1 cellular context compared by ENCODE assay signal in the genomic region with DNA sequence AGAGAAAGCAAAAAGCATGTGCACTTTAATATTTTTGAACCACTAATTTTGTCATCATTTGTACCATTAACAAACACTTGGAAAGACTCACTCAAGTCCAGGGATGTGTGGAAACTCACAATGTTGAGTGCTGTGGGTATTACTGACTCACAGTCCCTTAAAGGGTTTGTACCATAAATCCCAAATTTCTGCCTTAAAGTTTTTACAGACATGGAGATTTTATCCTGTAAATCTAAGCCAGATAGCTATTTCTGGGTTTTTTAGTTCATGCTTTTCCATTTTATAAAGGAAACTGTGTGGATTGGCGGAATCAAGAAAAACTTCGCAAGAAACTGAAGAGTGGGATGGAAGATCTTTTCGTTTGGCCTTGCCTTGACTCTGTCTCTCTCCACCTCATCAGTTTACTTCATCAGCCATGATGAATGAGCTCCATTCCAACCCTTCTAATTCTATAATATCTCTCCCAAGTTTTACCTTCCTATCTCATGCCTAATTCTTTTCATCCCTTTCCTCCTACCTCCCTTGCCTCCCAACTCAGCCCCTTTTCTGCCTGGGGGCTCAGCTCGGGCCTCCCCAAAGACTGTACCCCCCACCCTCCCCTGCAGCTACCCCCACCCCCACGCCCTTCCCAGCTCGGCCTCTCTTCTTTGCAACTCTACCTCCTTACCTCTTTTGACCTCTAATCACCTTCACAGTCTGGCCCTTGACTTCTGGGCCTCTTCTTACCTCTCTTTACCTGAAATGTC.
TF ChIP-seq lines count a peak whose summit lies in the region.

No MANE protein-coding gene starts in this region.

TF ChIP-seq in K562, 482 proteins besides CTCF, POLR2A, EP300 and RAD21 (continued from another document):
- TF ChIP-seq ILF3 (IDR thresholded peaks at IDR 0.05; ENCODE audit: borderline replicate concordance) = 0 out of 2 replicates have a peak, but pooled peaks have one; percentile 47
- TF ChIP-seq KDM1A (IDR thresholded peaks at IDR 0.05) = 0 out of 4 replicates have a peak, but pooled peaks of 1 of the 2 experiments have one; percentile 32
- TF ChIP-seq PBX2 (CRISPR knock-in tag; IDR thresholded peaks at IDR 0.05; ENCODE audit: low read depth) = no peak
- peak; percentile 42; the same call in 1 of the 2 replicates for TF ChIP-seq PBX2 (tag; conservative IDR thresholded peaks at IDR 0.05; ENCODE audit: low read depth)
- no peak for TF ChIP-seq STAG1 (CRISPR knock-in tag; IDR thresholded peaks at IDR 0.05; ENCODE audit: borderline replicate concordance)
- TF ChIP-seq ZNF175 (CRISPR knock-in tag; IDR thresholded peaks at IDR 0.05; ENCODE audit: low read depth) = peak; percentile 5; the same call in 1 of the 2 replicates
- TF ChIP-seq MEIS2 (IDR thresholded peaks at IDR 0.05; ENCODE audit: partially characterized antibody) = peak; percentile 53
- TF ChIP-seq, protein P1, sequence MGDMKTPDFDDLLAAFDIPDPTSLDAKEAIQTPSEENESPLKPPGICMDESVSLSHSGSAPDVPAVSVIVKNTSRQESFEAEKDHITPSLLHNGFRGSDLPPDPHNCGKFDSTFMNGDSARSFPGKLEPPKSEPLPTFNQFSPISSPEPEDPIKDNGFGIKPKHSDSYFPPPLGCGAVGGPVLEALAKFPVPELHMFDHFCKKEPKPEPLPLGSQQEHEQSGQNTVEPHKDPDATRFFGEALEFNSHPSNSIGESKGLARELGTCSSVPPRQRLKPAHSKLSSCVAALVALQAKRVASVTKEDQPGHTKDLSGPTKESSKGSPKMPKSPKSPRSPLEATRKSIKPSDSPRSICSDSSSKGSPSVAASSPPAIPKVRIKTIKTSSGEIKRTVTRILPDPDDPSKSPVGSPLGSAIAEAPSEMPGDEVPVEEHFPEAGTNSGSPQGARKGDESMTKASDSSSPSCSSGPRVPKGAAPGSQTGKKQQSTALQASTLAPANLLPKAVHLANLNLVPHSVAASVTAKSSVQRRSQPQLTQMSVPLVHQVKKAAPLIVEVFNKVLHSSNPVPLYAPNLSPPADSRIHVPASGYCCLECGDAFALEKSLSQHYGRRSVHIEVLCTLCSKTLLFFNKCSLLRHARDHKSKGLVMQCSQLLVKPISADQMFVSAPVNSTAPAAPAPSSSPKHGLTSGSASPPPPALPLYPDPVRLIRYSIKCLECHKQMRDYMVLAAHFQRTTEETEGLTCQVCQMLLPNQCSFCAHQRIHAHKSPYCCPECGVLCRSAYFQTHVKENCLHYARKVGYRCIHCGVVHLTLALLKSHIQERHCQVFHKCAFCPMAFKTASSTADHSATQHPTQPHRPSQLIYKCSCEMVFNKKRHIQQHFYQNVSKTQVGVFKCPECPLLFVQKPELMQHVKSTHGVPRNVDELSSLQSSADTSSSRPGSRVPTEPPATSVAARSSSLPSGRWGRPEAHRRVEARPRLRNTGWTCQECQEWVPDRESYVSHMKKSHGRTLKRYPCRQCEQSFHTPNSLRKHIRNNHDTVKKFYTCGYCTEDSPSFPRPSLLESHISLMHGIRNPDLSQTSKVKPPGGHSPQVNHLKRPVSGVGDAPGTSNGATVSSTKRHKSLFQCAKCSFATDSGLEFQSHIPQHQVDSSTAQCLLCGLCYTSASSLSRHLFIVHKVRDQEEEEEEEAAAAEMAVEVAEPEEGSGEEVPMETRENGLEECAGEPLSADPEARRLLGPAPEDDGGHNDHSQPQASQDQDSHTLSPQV (IDR thresholded peaks at IDR 0.05) = peak; percentile 60; the same call in 1 of the 2 replicates
- no peak for TF ChIP-seq CREM (IDR thresholded peaks at IDR 0.05; ENCODE audit: low read depth)
- TF ChIP-seq NR2C2 (CRISPR knock-in tag; IDR thresholded peaks at IDR 0.05) = no peak
- 0 out of 2 replicates have a peak, but pooled peaks have one; percentile 35 for TF ChIP-seq NR2C2 (tag; IDR thresholded peaks at IDR 0.05)
- TF ChIP-seq KAT7 (CRISPR knock-in tag; IDR thresholded peaks at IDR 0.05; ENCODE audit: borderline replicate concordance) = 0 out of 2 replicates have a peak, but pooled peaks have one; percentile 9
- TF ChIP-seq YY1 (IDR thresholded peaks at IDR 0.05; ENCODE audit: borderline replicate concordance in 1 of 3, control insufficient read depth in 1 of 3, extremely low read depth in 1 of 3, insufficient read depth in 3 of 3, insufficient read length in 1 of 3, insufficient replicate concordance in 2 of 3, low read depth in 1 of 3, low read length in 2 of 3) = peak in 1 of 3 experiments; percentile 48
- TF ChIP-seq, protein P2, sequence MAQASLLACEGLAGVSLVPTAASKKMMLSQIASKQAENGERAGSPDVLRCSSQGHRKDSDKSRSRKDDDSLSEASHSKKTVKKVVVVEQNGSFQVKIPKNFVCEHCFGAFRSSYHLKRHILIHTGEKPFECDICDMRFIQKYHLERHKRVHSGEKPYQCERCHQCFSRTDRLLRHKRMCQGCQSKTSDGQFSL (CRISPR knock-in tag; IDR thresholded peaks at IDR 0.05) = no peak
- TF ChIP-seq, protein P2 (tag; IDR thresholded peaks at IDR 0.05) = 0 out of 4 replicates have a peak, but pooled peaks have one; percentile 44 to 57
- 0 out of 2 replicates have a peak, but pooled peaks have one; percentile 37 for TF ChIP-seq GABPB1 (CRISPR knock-in tag; IDR thresholded peaks at IDR 0.05)
- 0 out of 2 replicates have a peak, but pooled peaks have one; percentile 2 for TF ChIP-seq FOXP1 (CRISPR knock-in tag; IDR thresholded peaks at IDR 0.05)
- TF ChIP-seq E2F1 (CRISPR knock-in tag; IDR thresholded peaks at IDR 0.05) = 0 out of 2 replicates have a peak, but pooled peaks have one; percentile 15
- TF ChIP-seq EHMT2 (IDR thresholded peaks at IDR 0.05) = 0 out of 2 replicates have a peak, but pooled peaks have one; percentile 7
- no peak for TF ChIP-seq PURB (CRISPR knock-in tag; IDR thresholded peaks at IDR 0.05; ENCODE audit: low read depth)
- TF ChIP-seq CHD1 (IDR thresholded peaks at IDR 0.05; ENCODE audit: low read length) = peak; percentile 3
- TF ChIP-seq MTA2 (IDR thresholded peaks at IDR 0.05; ENCODE audit: low read depth) = peak; percentile 37; the same call in 1 of the 2 replicates
- TF ChIP-seq, protein P3, sequence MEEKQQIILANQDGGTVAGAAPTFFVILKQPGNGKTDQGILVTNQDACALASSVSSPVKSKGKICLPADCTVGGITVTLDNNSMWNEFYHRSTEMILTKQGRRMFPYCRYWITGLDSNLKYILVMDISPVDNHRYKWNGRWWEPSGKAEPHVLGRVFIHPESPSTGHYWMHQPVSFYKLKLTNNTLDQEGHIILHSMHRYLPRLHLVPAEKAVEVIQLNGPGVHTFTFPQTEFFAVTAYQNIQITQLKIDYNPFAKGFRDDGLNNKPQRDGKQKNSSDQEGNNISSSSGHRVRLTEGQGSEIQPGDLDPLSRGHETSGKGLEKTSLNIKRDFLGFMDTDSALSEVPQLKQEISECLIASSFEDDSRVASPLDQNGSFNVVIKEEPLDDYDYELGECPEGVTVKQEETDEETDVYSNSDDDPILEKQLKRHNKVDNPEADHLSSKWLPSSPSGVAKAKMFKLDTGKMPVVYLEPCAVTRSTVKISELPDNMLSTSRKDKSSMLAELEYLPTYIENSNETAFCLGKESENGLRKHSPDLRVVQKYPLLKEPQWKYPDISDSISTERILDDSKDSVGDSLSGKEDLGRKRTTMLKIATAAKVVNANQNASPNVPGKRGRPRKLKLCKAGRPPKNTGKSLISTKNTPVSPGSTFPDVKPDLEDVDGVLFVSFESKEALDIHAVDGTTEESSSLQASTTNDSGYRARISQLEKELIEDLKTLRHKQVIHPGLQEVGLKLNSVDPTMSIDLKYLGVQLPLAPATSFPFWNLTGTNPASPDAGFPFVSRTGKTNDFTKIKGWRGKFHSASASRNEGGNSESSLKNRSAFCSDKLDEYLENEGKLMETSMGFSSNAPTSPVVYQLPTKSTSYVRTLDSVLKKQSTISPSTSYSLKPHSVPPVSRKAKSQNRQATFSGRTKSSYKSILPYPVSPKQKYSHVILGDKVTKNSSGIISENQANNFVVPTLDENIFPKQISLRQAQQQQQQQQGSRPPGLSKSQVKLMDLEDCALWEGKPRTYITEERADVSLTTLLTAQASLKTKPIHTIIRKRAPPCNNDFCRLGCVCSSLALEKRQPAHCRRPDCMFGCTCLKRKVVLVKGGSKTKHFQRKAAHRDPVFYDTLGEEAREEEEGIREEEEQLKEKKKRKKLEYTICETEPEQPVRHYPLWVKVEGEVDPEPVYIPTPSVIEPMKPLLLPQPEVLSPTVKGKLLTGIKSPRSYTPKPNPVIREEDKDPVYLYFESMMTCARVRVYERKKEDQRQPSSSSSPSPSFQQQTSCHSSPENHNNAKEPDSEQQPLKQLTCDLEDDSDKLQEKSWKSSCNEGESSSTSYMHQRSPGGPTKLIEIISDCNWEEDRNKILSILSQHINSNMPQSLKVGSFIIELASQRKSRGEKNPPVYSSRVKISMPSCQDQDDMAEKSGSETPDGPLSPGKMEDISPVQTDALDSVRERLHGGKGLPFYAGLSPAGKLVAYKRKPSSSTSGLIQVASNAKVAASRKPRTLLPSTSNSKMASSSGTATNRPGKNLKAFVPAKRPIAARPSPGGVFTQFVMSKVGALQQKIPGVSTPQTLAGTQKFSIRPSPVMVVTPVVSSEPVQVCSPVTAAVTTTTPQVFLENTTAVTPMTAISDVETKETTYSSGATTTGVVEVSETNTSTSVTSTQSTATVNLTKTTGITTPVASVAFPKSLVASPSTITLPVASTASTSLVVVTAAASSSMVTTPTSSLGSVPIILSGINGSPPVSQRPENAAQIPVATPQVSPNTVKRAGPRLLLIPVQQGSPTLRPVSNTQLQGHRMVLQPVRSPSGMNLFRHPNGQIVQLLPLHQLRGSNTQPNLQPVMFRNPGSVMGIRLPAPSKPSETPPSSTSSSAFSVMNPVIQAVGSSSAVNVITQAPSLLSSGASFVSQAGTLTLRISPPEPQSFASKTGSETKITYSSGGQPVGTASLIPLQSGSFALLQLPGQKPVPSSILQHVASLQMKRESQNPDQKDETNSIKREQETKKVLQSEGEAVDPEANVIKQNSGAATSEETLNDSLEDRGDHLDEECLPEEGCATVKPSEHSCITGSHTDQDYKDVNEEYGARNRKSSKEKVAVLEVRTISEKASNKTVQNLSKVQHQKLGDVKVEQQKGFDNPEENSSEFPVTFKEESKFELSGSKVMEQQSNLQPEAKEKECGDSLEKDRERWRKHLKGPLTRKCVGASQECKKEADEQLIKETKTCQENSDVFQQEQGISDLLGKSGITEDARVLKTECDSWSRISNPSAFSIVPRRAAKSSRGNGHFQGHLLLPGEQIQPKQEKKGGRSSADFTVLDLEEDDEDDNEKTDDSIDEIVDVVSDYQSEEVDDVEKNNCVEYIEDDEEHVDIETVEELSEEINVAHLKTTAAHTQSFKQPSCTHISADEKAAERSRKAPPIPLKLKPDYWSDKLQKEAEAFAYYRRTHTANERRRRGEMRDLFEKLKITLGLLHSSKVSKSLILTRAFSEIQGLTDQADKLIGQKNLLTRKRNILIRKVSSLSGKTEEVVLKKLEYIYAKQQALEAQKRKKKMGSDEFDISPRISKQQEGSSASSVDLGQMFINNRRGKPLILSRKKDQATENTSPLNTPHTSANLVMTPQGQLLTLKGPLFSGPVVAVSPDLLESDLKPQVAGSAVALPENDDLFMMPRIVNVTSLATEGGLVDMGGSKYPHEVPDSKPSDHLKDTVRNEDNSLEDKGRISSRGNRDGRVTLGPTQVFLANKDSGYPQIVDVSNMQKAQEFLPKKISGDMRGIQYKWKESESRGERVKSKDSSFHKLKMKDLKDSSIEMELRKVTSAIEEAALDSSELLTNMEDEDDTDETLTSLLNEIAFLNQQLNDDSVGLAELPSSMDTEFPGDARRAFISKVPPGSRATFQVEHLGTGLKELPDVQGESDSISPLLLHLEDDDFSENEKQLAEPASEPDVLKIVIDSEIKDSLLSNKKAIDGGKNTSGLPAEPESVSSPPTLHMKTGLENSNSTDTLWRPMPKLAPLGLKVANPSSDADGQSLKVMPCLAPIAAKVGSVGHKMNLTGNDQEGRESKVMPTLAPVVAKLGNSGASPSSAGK (IDR thresholded peaks at IDR 0.05) = no peak
- no peak for TF ChIP-seq NR4A1 (CRISPR knock-in tag; IDR thresholded peaks at IDR 0.05)
- TF ChIP-seq NR4A1 (tag; IDR thresholded peaks at IDR 0.05) = no peak
- peak; percentile 4 for TF ChIP-seq RBBP5 (IDR thresholded peaks at IDR 0.05; ENCODE audit: borderline replicate concordance, insufficient read depth, low read length, poor library complexity, severe bottlenecking)
